10 cellular contexts compared by ENCODE assay signal in the genomic region with DNA sequence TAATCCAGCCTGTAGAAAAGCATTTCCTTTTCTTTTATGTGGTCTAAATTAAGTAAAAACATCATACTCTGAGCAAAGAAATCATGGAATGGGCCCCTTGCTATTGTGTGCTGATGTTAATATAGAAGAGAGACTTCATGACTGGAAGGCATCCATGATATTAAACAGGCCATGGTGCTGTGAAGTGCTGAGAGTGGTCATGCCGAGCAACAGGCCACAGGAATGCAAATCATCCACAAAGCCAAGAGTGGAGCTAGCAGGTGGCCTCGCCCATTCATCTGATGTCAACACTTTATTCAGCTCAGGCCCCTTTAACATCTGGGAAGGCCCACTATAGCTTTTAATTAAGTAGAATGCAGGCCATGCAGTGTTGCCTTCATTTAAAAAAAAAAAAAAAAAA.
DNase-seq lines count a peak whose midpoint lies in the region; ATAC-seq and TF ChIP-seq lines count a peak whose summit lies in the region.
"Had no signal": no experiment of that assay in that cellular context is flagged by ENCODE, and none has a peak within 500 bp of the region (broad histone marks: within the 10 kb centered on the region; RNA-seq: fewer than 3 reads in every experiment).

No MANE protein-coding gene starts in this region.

- no peak overlapping the region for H3K4me2 ChIP-seq in smooth muscle cell

- TF ChIP-seq POLR2A in gastroesophageal sphincter (IDR thresholded peaks at IDR 0.05) = no peak

- H3K27ac ChIP-seq in HEK293 (ENCODE audit: extremely low read depth, low read depth, low read length) (no peak overlapping the region), smooth muscle cell (ENCODE audit: low read depth) (peak overlapping the region; percentile 18), gastroesophageal sphincter (no peak overlapping the region)
- H3K27ac ChIP-seq: thoracic aorta, WERI-Rb-1 had no signal

- TF ChIP-seq CTCF in HEK293 (tag by site-specific recombination; IDR thresholded peaks at IDR 0.05) (no peak), smooth muscle cell (IDR thresholded peaks at IDR 0.05; ENCODE audit: borderline replicate concordance, insufficient read depth, poor library complexity, severe bottlenecking) (no peak), gastroesophageal sphincter (IDR thresholded peaks at IDR 0.05) (no peak)

- H3K79me2 ChIP-seq in smooth muscle cell (ENCODE audit: low read depth) = no peaks in the 10 kb centered on the region

- H3K4me1 ChIP-seq in HEK293 (ENCODE audit: control insufficient read depth, insufficient read depth, low read length) = 0 out of 2 replicates have a peak, but pooled peaks cover 3% of the 10 kb centered on the region
- H3K4me1 ChIP-seq in smooth muscle cell (ENCODE audit: low read depth) = peaks cover 17% of the 10 kb centered on the region
- H3K4me1 ChIP-seq in gastroesophageal sphincter = no peaks in the 10 kb centered on the region

- H3K9ac ChIP-seq in smooth muscle cell (ENCODE audit: low read depth) = no peak overlapping the region

- POLR2A ChIA-PET in HEK293 (lab: Yijun Ruan, JAX) = interaction anchor here (1.0 kb wide), 1 partner anchor 14 kb away, joined by 6 read pairs; no protein-coding TSS in a partner anchor

- no peaks in the 10 kb centered on the region for H3F3A ChIP-seq in smooth muscle cell (ENCODE audit: low read depth)

- whole genome bisulfite sequencing in smooth muscle cell (ENCODE audit: low lambda C conversion rate) = 14% methylated on average over 2 of the region's 2 CpGs
- WGBS in gastroesophageal sphincter (ENCODE audit: low coverage in 1 of 2), 2 donors = 38 to 42% methylated on average over 2 of the region's 2 CpGs

- no peak for TF ChIP-seq EP300 in gastroesophageal sphincter (IDR thresholded peaks at IDR 0.05)

- DNase-seq in SW480 (ENCODE audit: low spot score) = peak; percentile 78
- DNase-seq in left cardiac atrium = no peak
- no peak for DNase-seq in smooth muscle cell (lab: John Stamatoyannopoulos, UW; ENCODE audit: unreplicated experiment)
- no peak for DNase-seq in pons (ENCODE audit: low spot score)
- DNase-seq: stimulated activated CD4-positive, alpha-beta T cell treated with anti-CD3 and anti-CD28 coated beads, Interleukin-2, amount 100 ng/mL, for 48 hours; WERI-Rb-1 had no signal

- H2AFZ ChIP-seq in smooth muscle cell (ENCODE audit: low read depth) = no peak overlapping the region

- H3K4me3 ChIP-seq in HEK293 (ENCODE audit: low read depth, low read length) = no peak overlapping the region
- H3K4me3 ChIP-seq in smooth muscle cell = no peak overlapping the region
- H3K4me3 ChIP-seq in gastroesophageal sphincter = no peak overlapping the region
- H3K4me3 ChIP-seq: thoracic aorta had no signal

- CTCF ChIA-PET in HEK293 (lab: Yijun Ruan, JAX) = no interaction called here

- H4K20me1 ChIP-seq in smooth muscle cell (ENCODE audit: low read depth) = no peaks in the 10 kb centered on the region

- H3K36me3 ChIP-seq in HEK293 (ENCODE audit: control insufficient read depth in 2 of 2, insufficient read depth in 1 of 2, low read length in 2 of 2) (no peaks in the 10 kb centered on the region), smooth muscle cell (ENCODE audit: low read depth) (no peaks in the 10 kb centered on the region), gastroesophageal sphincter (no peaks in the 10 kb centered on the region)
- H3K36me3 ChIP-seq: thoracic aorta, WERI-Rb-1 had no signal

- no peaks in the 10 kb centered on the region for H3K9me3 ChIP-seq in HEK293 (ENCODE audit: control insufficient read depth, insufficient read depth, low read depth, low read length)
- no peaks in the 10 kb centered on the region for H3K9me3 ChIP-seq in smooth muscle cell (replicated peaks; ENCODE audit: low read depth)
- no peaks in the 10 kb centered on the region for H3K9me3 ChIP-seq in gastroesophageal sphincter
- H3K9me3 ChIP-seq: thoracic aorta had no signal

- no peaks in the 10 kb centered on the region for H3K27me3 ChIP-seq in smooth muscle cell (ENCODE audit: low read depth)
- H3K27me3 ChIP-seq in gastroesophageal sphincter = no peaks in the 10 kb centered on the region

- ATAC-seq in left cardiac atrium (peak; percentile 64 to 84), gastroesophageal sphincter (no peak), HG03280 (IDR thresholded peaks at IDR 0.05; ENCODE audit: unreplicated experiment) (no peak)

- intact Hi-C loops in left cardiac atrium (cut with DNase I) = no loop called here

TF ChIP-seq in HEK293, 187 proteins besides CTCF, POLR2A, EP300 and RAD21 (continues in another document):
- TF ChIP-seq ZNF423 (tag by site-specific recombination; IDR thresholded peaks at IDR 0.05) (no peak), ZNF354C (tag by site-specific recombination; IDR thresholded peaks at IDR 0.05; ENCODE audit: borderline replicate concordance, low read depth) (no peak), ZNF394 (tag by site-specific recombination; IDR thresholded peaks at IDR 0.05; ENCODE audit: borderline replicate concordance) (no peak), ZNF785 (tag by site-specific recombination; IDR thresholded peaks at IDR 0.05) (no peak), ZSCAN4 (tag by site-specific recombination; IDR thresholded peaks at IDR 0.05) (no peak), ZEB2 (tag by site-specific recombination; IDR thresholded peaks at IDR 0.05) (no peak), ZNF366 (tag by site-specific recombination; conservative IDR thresholded peaks at IDR 0.05) (no peak), ZNF37A (tag by site-specific recombination; IDR thresholded peaks at IDR 0.05) (no peak), FEZF1 (tag by site-specific recombination; IDR thresholded peaks at IDR 0.05) (peak; percentile 52; the same call in 1 of the 2 replicates), ZNF132 (tag by site-specific recombination; IDR thresholded peaks at IDR 0.05; ENCODE audit: borderline replicate concordance) (no peak), ZBTB17 (tag by site-specific recombination; IDR thresholded peaks at IDR 0.05) (0 out of 2 replicates have a peak, but pooled peaks have one; percentile 27), HOXD13 (CRISPR knock-in tag; IDR thresholded peaks at IDR 0.05; ENCODE audit: borderline replicate concordance) (peak; percentile 47; the same call in 1 of the 2 replicates), ZNF558 (tag by site-specific recombination; IDR thresholded peaks at IDR 0.05) (no peak), ZIC2 (tag by site-specific recombination; IDR thresholded peaks at IDR 0.05) (peak; percentile 85), ZNF701 (tag by site-specific recombination; IDR thresholded peaks at IDR 0.05) (no peak), ZNF677 (tag by site-specific recombination; IDR thresholded peaks at IDR 0.05) (no peak)
- TF ChIP-seq, protein P1, sequence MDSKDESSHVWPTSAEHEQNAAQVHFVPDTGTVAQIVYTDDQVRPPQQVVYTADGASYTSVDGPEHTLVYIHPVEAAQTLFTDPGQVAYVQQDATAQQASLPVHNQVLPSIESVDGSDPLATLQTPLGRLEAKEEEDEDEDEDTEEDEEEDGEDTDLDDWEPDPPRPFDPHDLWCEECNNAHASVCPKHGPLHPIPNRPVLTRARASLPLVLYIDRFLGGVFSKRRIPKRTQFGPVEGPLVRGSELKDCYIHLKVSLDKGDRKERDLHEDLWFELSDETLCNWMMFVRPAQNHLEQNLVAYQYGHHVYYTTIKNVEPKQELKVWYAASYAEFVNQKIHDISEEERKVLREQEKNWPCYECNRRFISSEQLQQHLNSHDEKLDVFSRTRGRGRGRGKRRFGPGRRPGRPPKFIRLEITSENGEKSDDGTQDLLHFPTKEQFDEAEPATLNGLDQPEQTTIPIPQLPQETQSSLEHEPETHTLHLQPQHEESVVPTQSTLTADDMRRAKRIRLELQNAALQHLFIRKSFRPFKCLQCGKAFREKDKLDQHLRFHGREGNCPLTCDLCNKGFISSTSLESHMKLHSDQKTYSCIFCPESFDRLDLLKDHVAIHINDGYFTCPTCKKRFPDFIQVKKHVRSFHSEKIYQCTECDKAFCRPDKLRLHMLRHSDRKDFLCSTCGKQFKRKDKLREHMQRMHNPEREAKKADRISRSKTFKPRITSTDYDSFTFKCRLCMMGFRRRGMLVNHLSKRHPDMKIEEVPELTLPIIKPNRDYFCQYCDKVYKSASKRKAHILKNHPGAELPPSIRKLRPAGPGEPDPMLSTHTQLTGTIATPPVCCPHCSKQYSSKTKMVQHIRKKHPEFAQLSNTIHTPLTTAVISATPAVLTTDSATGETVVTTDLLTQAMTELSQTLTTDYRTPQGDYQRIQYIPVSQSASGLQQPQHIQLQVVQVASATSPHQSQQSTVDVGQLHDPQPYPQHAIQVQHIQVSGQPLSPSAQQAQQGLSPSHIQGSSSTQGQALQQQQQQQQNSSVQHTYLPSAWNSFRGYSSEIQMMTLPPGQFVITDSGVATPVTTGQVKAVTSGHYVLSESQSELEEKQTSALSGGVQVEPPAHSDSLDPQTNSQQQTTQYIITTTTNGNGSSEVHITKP (tag by site-specific recombination; IDR thresholded peaks at IDR 0.05) = peak; percentile 47
- TF ChIP-seq, protein P2, sequence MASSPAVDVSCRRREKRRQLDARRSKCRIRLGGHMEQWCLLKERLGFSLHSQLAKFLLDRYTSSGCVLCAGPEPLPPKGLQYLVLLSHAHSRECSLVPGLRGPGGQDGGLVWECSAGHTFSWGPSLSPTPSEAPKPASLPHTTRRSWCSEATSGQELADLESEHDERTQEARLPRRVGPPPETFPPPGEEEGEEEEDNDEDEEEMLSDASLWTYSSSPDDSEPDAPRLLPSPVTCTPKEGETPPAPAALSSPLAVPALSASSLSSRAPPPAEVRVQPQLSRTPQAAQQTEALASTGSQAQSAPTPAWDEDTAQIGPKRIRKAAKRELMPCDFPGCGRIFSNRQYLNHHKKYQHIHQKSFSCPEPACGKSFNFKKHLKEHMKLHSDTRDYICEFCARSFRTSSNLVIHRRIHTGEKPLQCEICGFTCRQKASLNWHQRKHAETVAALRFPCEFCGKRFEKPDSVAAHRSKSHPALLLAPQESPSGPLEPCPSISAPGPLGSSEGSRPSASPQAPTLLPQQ (tag by site-specific recombination; IDR thresholded peaks at IDR 0.05) = peak; percentile 75

Comparison
In these comparisons a context has a peak if more than half of its experiments do, and no peak if none do; other contexts are left out.
1. ATAC-seq: peak in left cardiac atrium (2 of 2); none in gastroesophageal sphincter (single experiment) and HG03280 (single experiment).